8 cellular contexts compared by ENCODE assay signal in genomic region chr1:201538618-201539551, GRCh38. TPM values are rescaled to one million over a fixed set of nuclear protein-coding genes. Genes with fewer than 3 reads are reported as not detected.
A peak's percentile ranks its signal among the peaks of the same experiment; 100 is the strongest.
DNase-seq lines count a peak whose midpoint lies in the region; ATAC-seq and TF ChIP-seq lines count a peak whose summit lies in the region.

TSS of gene NAV1 (plus strand) at chr1:201539127. CDS start at chr1:201622885, 83,758 bp downstream.

- ATAC-seq in GM21825 (IDR thresholded peaks at IDR 0.05; ENCODE audit: unreplicated experiment) = no peak

- in situ Hi-C loops in astrocyte of the spinal cord (cut with HindIII; ENCODE audit: low sequenced_read_pairs) (no loop called here), GM13976 (cut with MboI; ENCODE audit: low sequenced_read_pairs, unreplicated experiment) (no loop called here)

- intact Hi-C loops in posterior vena cava (cut with DNase I) = loop anchor here in 1 of 2 donors (5.0 kb wide), 1 partner anchor 173 kb away; no protein-coding TSS in a partner anchor

- peak; percentile 61 for DNase-seq in activated CD8-positive, alpha-beta memory T cell treated with anti-CD3 and anti-CD28 coated beads for 24 hours
- DNase-seq in activated CD8-positive, alpha-beta memory T cell treated with anti-CD3 and anti-CD28 coated beads, Interleukin-2, amount 50 U/mL, for 4 hours = no peak
- DNase-seq in NCI-H226 (peak; percentile 44), astrocyte of the spinal cord (ENCODE audit: low read depth, low spot score) (peak; percentile 89), hepatic stellate cell (ENCODE audit: low spot score) (peak; percentile 88), posterior vena cava (ENCODE audit: low spot score) (peak; percentile 93), GM13976 (ENCODE audit: low spot score) (no peak)

- peak within 1 kb of the TSS; percentile 89 for H3K4me3 ChIP-seq in astrocyte of the spinal cord (ENCODE audit: low read depth, low read length)

- TF ChIP-seq CTCF in astrocyte of the spinal cord (IDR thresholded peaks at IDR 0.05; ENCODE audit: low read depth, low read length) (no peak), GM13976 (IDR thresholded peaks at IDR 0.05; ENCODE audit: borderline replicate concordance, control extremely low read depth, extremely low read depth, insufficient read depth, missing control alignments) (no peak)

RNA-seq across cellular contexts. Expression of gene NAV1, which starts in this region (rescaled TPM):
- 10 to 100 TPM; 85.0 to 96.0 TPM for total RNA-seq in posterior vena cava

Comparison
In these comparisons a context has a peak if more than half of its experiments do, and no peak if none do; other contexts are left out.
1. DNase-seq: peak in activated CD8-positive, alpha-beta memory T cell treated with anti-CD3 and anti-CD28 coated beads for 24 hours (single experiment), NCI-H226 (single experiment), astrocyte of the spinal cord (single experiment), hepatic stellate cell (single experiment) and posterior vena cava (single experiment); none in activated CD8-positive, alpha-beta memory T cell treated with anti-CD3 and anti-CD28 coated beads, Interleukin-2, amount 50 U/mL, for 4 hours (single experiment) and GM13976 (single experiment).